ENCODE assay signal across 8 cellular contexts in genomic region chr3:136862953-136863352, GRCh38. TPM values are rescaled to one million over a fixed set of nuclear protein-coding genes. Genes with fewer than 3 reads are reported as not detected.
DNase-seq lines count a peak whose midpoint lies in the region; ATAC-seq and TF ChIP-seq lines count a peak whose summit lies in the region.

No MANE protein-coding gene starts in this region.

- H3K4ac ChIP-seq in mesenchymal stem cell (ENCODE audit: low read depth in 1 of 2, low read length in 2 of 2) = no peak overlapping the region

- peak overlapping the region; percentile 94 for H3K9ac ChIP-seq in mesenchymal stem cell (ENCODE audit: low read length)

- peak overlapping the region; percentile 85 for H3K4me2 ChIP-seq in mesenchymal stem cell (ENCODE audit: low read length, poor library complexity, severe bottlenecking)

- intact Hi-C loops in left ventricle myocardium superior (cut with micrococcal nuclease) (no loop called here), aorta (cut with DNase I) (loop anchor here (5.0 to 10.0 kb wide), 5 partner anchors 46 to 149 kb away; partner anchors contain the start of genes STAG1 (in 2 of the 2) and SLC35G2 (in 1 of the 2))

- no peak for DNase-seq in right atrium auricular region (ENCODE audit: low spot score)
- DNase-seq in left ventricle myocardium superior = no peak
- DNase-seq in astrocyte of the cerebellum (ENCODE audit: low read depth) = no peak
- DNase-seq in mesenchymal stem cell = no peak
- no peak for DNase-seq in aorta
- no peak for DNase-seq in nucleus accumbens (lab: John Stamatoyannopoulos, UW)
- no peak for DNase-seq in NCI-H524 (lab: John Stamatoyannopoulos, UW)
- no peak for DNase-seq in NOMO-1 treated with dmso at 0.1 percent for 144 hours (lab: John Stamatoyannopoulos, UW; ENCODE audit: unreplicated experiment)

- H4K91ac ChIP-seq in mesenchymal stem cell (ENCODE audit: low read length) = no peak overlapping the region

- no peaks in the 10 kb centered on the region for H3K36me3 ChIP-seq in right atrium auricular region
- H3K36me3 ChIP-seq in mesenchymal stem cell (ENCODE audit: control insufficient read depth in 1 of 2, insufficient read depth in 2 of 2, low read depth in 1 of 2, low read length in 2 of 2) = peaks cover 0 to 2% of the 10 kb centered on the region in 2 experiments
- no peaks in the 10 kb centered on the region for H3K36me3 ChIP-seq in aorta (ENCODE audit: control insufficient read depth in 1 of 2, insufficient read depth in 2 of 2, low read length in 1 of 2)

- no peak overlapping the region for H2BK15ac ChIP-seq in mesenchymal stem cell (ENCODE audit: low read depth, poor library complexity, severe bottlenecking)

- H3K4me1 ChIP-seq in right atrium auricular region = peaks cover 0 to 25% of the 10 kb centered on the region in 2 donors
- peaks cover 1% of the 10 kb centered on the region for H3K4me1 ChIP-seq in mesenchymal stem cell (ENCODE audit: control insufficient read depth, insufficient read depth, low read depth, low read length)
- no peaks in the 10 kb centered on the region for H3K4me1 ChIP-seq in aorta (ENCODE audit: control insufficient read depth in 1 of 2, insufficient read depth in 2 of 2, low read length in 2 of 2)

- H2AFZ ChIP-seq in mesenchymal stem cell (ENCODE audit: low read depth, low read length) = no peak overlapping the region

- H3K27ac ChIP-seq in right atrium auricular region = peak overlapping the region; percentile 93 to 95
- peak overlapping the region; percentile 73 for H3K27ac ChIP-seq in mesenchymal stem cell (ENCODE audit: low read length, poor library complexity, severe bottlenecking)
- no peak overlapping the region for H3K27ac ChIP-seq in aorta (ENCODE audit: low read depth in 1 of 2, low read length in 2 of 2)

- WGBS in mesenchymal stem cell = 3% methylated on average over 9 of the region's 12 CpGs
- whole genome bisulfite sequencing in aorta, 2 donors = 1% methylated on average over 12 of the region's 12 CpGs

- no peak overlapping the region for H3K14ac ChIP-seq in mesenchymal stem cell (ENCODE audit: low read length in 2 of 2)

- H2BK120ac ChIP-seq in mesenchymal stem cell (ENCODE audit: low read depth, low read length) = no peak overlapping the region

- H3K23ac ChIP-seq in mesenchymal stem cell (ENCODE audit: low read length in 2 of 2) = no peak overlapping the region

- no peak overlapping the region for H2BK5ac ChIP-seq in mesenchymal stem cell (ENCODE audit: low read depth, low read length, poor library complexity, severe bottlenecking)

- H3K4me3 ChIP-seq in right atrium auricular region (peak overlapping the region; percentile 69 to 82), astrocyte of the cerebellum (ENCODE audit: low read depth, low read length) (peak overlapping the region; percentile 70), mesenchymal stem cell (ENCODE audit: insufficient read depth in 1 of 2, low read depth in 1 of 2, low read length in 2 of 2) (peak overlapping the region; percentile 70 to 96), aorta (ENCODE audit: low read length in 2 of 2) (peak overlapping the region; percentile 67 to 69)

- H4K8ac ChIP-seq in mesenchymal stem cell (ENCODE audit: low read length) = no peak overlapping the region

- H3K79me1 ChIP-seq in mesenchymal stem cell (replicated peaks; ENCODE audit: low read length, poor library complexity, severe bottlenecking) = peaks cover 8% of the 10 kb centered on the region

- H3K27me3 ChIP-seq in right atrium auricular region (no peaks in the 10 kb centered on the region), mesenchymal stem cell (ENCODE audit: control insufficient read depth in 1 of 2, insufficient read depth in 1 of 2, low read length in 2 of 2) (no peaks in the 10 kb centered on the region), aorta (ENCODE audit: control insufficient read depth in 1 of 2, insufficient read depth in 2 of 2, low read length in 1 of 2) (no peaks in the 10 kb centered on the region)

- no peak overlapping the region for H2AK5ac ChIP-seq in mesenchymal stem cell (ENCODE audit: low read length, severe bottlenecking)

- TF ChIP-seq CTCF in right atrium auricular region (IDR thresholded peaks at IDR 0.05) (no peak), astrocyte of the cerebellum (IDR thresholded peaks at IDR 0.05; ENCODE audit: low read depth, low read length, missing control alignments) (no peak)

- H3K9me3 ChIP-seq in right atrium auricular region (no peaks in the 10 kb centered on the region), mesenchymal stem cell (ENCODE audit: control insufficient read depth, low read length) (no peaks in the 10 kb centered on the region), aorta (ENCODE audit: control insufficient read depth, low read length) (no peaks in the 10 kb centered on the region)

- ATAC-seq in left ventricle myocardium superior (no peak), aorta (ENCODE audit: low FRiP score) (no peak)

- no peak overlapping the region for H2BK12ac ChIP-seq in mesenchymal stem cell (ENCODE audit: low read length in 2 of 2)

- no peak overlapping the region for H3K18ac ChIP-seq in mesenchymal stem cell (ENCODE audit: low read depth in 1 of 2, low read length in 2 of 2)

- in situ Hi-C loops in astrocyte of the cerebellum (cut with HindIII; ENCODE audit: low sequenced_read_pairs) = no loop called here

RNA-seq across cellular contexts. Expression of gene NCK1, which starts 0.9 kb away (rescaled TPM):
- total RNA-seq in right atrium auricular region = 10 to 100 TPM; 21.5 to 22.0 TPM
- 22.4 TPM for total RNA-seq in left ventricle myocardium superior
- 48.0 TPM for polyA plus RNA-seq in mesenchymal stem cell (2013, experiment 1 of 2)
- 47.2 TPM for polyA plus RNA-seq in mesenchymal stem cell (2013, experiment 2 of 2)
- 10 to 100 TPM; 36.7 to 51.9 TPM for total RNA-seq in aorta
- 10 to 100 TPM; 21.0 to 24.6 TPM for polyA plus RNA-seq in aorta

RNA-seq across cellular contexts. Expression of gene SLC35G2, which starts 44.0 kb away (rescaled TPM):
- total RNA-seq in right atrium auricular region (1 to 10 TPM; 6.0 to 8.7 TPM), left ventricle myocardium superior (2.3 TPM), aorta (10 to 100 TPM in 1 of 2 donors, 1 to 10 TPM in 1; 7.5 to 13.1 TPM)
- polyA plus RNA-seq in mesenchymal stem cell (2013, experiment 1 of 2) = 7.1 TPM
- polyA plus RNA-seq in mesenchymal stem cell (2013, experiment 2 of 2) = 7.6 TPM
- 1 to 10 TPM; 1.1 to 2.3 TPM for polyA plus RNA-seq in aorta

Comparison
In these comparisons a context has a peak if more than half of its experiments do, and no peak if none do; other contexts are left out.
1. H3K27ac ChIP-seq: peak in right atrium auricular region (2 of 2) and mesenchymal stem cell (single experiment); none in aorta (0 of 2).
2. Peak in every context shown above with its lines, with median percentiles within 50 percentile points of each other: H3K4me3 ChIP-seq.